ENCODE assay signal across 8 cellular contexts in the genomic region with DNA sequence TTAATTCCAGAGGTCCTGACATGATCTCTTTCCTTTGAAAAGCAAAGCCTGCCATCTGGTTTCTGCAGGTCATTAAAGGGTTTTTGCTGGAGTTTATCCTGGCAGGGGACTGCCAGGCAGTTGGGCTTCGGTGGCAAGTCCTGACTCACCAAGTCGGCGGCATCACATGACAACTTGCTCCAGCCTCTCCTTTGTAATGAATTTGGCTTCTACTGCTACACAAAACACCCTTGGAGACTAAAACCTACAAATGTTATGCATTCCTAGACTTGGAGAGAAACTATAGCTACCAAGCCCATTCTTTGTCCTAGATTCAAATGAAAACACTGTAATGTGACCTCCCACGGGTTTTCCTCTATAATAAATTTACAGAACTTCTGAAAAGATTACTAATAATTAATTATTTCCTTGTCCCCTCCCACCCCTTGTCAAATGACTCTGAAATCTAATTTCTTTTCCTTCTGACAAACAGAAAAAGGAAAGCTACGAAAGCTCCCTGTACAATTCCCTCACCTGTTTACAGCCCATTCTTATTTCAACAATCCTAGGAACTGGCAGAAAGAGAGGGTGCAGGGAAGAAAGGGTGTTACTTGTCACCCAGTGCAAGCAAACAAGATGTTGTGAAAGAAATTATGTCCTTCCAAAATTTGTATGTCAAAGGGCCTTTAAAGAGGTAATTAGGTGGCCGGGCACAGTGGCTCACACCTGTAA.
DNase-seq lines count a peak whose midpoint lies in the region; ATAC-seq, FAIRE-seq and TF ChIP-seq lines count a peak whose summit lies in the region.

No MANE protein-coding gene starts in this region.

- DNase-seq in H54 (ENCODE audit: insufficient read length, low spot score) (peak; percentile 40), RPMI7951 (ENCODE audit: low read depth) (peak; percentile 43), foreskin keratinocyte (peak; percentile 17 to 45), renal cortical epithelial cell (ENCODE audit: low read depth) (peak; percentile 97)
- DNase-seq in activated T-cell treated with anti-CD3 and anti-CD28 coated beads, Interleukin-2, amount 50 U/mL, for 24 hours, result no peak
- no peak for DNase-seq in stimulated activated CD4-positive, alpha-beta T cell treated with anti-CD3 and anti-CD28 coated beads, Interleukin-2, amount 100 ng/mL, for 24 hours
- DNase-seq in stimulated activated naive CD8-positive, alpha-beta T cell treated with anti-CD3 and anti-CD28 coated beads, Interleukin-15, amount 100 ng/mL, for 72 hours, result no peak
- no peak for DNase-seq in effector CD4-positive, alpha-beta T cell

- H3K27me3 ChIP-seq in foreskin keratinocyte, result no peaks in the 10 kb centered on the region

- H3K27ac ChIP-seq in foreskin keratinocyte, result peak overlapping the region; percentile 18

- no peak overlapping the region for H3K4me3 Mint-ChIP-seq in activated T-cell treated with anti-CD3 and anti-CD28 coated beads, Interleukin-2, amount 50 U/mL, for 24 hours
- no peak overlapping the region for H3K4me3 Mint-ChIP-seq in stimulated activated naive CD8-positive, alpha-beta T cell treated with anti-CD3 and anti-CD28 coated beads, Interleukin-15, amount 100 ng/mL, for 72 hours

- no peaks in the 10 kb centered on the region for H3K4me1 Mint-ChIP-seq in activated T-cell treated with anti-CD3 and anti-CD28 coated beads, Interleukin-2, amount 50 U/mL, for 24 hours (ENCODE audit: low read depth)
- no peaks in the 10 kb centered on the region for H3K4me1 Mint-ChIP-seq in stimulated activated naive CD8-positive, alpha-beta T cell treated with anti-CD3 and anti-CD28 coated beads, Interleukin-15, amount 100 ng/mL, for 72 hours

- FAIRE-seq in H54 (lab: Jason Lieb, UNC), result peak; percentile 64

- peaks cover 11% of the 10 kb centered on the region for H3K4me1 ChIP-seq in foreskin keratinocyte

- no peaks in the 10 kb centered on the region for H3K36me3 Mint-ChIP-seq in activated T-cell treated with anti-CD3 and anti-CD28 coated beads, Interleukin-2, amount 50 U/mL, for 24 hours (ENCODE audit: low read depth)

- no peaks in the 10 kb centered on the region for H3K9me3 Mint-ChIP-seq in activated T-cell treated with anti-CD3 and anti-CD28 coated beads, Interleukin-2, amount 50 U/mL, for 24 hours
- no peaks in the 10 kb centered on the region for H3K9me3 Mint-ChIP-seq in stimulated activated naive CD8-positive, alpha-beta T cell treated with anti-CD3 and anti-CD28 coated beads, Interleukin-15, amount 100 ng/mL, for 72 hours

- peaks cover 9% of the 10 kb centered on the region for H3K27me3 Mint-ChIP-seq in activated T-cell treated with anti-CD3 and anti-CD28 coated beads, Interleukin-2, amount 50 U/mL, for 24 hours
- H3K27me3 Mint-ChIP-seq in stimulated activated naive CD8-positive, alpha-beta T cell treated with anti-CD3 and anti-CD28 coated beads, Interleukin-15, amount 100 ng/mL, for 72 hours, result no peaks in the 10 kb centered on the region

- TF ChIP-seq POLR2A in H54 (IDR thresholded peaks at IDR 0.05; ENCODE audit: low read depth, low read length), result no peak

- H3K27ac Mint-ChIP-seq in activated T-cell treated with anti-CD3 and anti-CD28 coated beads, Interleukin-2, amount 50 U/mL, for 24 hours, result no peak overlapping the region
- H3K27ac Mint-ChIP-seq in stimulated activated naive CD8-positive, alpha-beta T cell treated with anti-CD3 and anti-CD28 coated beads, Interleukin-15, amount 100 ng/mL, for 72 hours, result no peak overlapping the region

- ATAC-seq in foreskin keratinocyte, result peak; percentile 78
- ATAC-seq in stimulated activated naive CD8-positive, alpha-beta T cell treated with anti-CD3 and anti-CD28 coated beads, Interleukin-15, amount 100 ng/mL, for 72 hours, result no peak

- TF ChIP-seq CTCF in foreskin keratinocyte (conservative IDR thresholded peaks at IDR 0.05), result no peak

Comparison
In these comparisons a context has a peak if more than half of its experiments do, and no peak if none do; other contexts are left out.
1. DNase-seq: peak in H54 (single experiment), RPMI7951 (single experiment), foreskin keratinocyte (2 of 2) and renal cortical epithelial cell (single experiment); none in activated T-cell treated with anti-CD3 and anti-CD28 coated beads, Interleukin-2, amount 50 U/mL, for 24 hours (single experiment), stimulated activated CD4-positive, alpha-beta T cell treated with anti-CD3 and anti-CD28 coated beads, Interleukin-2, amount 100 ng/mL, for 24 hours (0 of 2), stimulated activated naive CD8-positive, alpha-beta T cell treated with anti-CD3 and anti-CD28 coated beads, Interleukin-15, amount 100 ng/mL, for 72 hours (0 of 2) and effector CD4-positive, alpha-beta T cell (single experiment).